Comparison of ENCODE assay signal across 8 cellular contexts in genomic region chr3:189710620-189711388, GRCh38.
DNase-seq lines count a peak whose midpoint lies in the region; ATAC-seq and TF ChIP-seq lines count a peak whose summit lies in the region.

No MANE protein-coding gene starts in this region.

- DNase-seq in HS-27A (ENCODE audit: low read depth) (peak; percentile 87), dedifferentiated amniotic fluid mesenchymal stem cell (ENCODE audit: extremely low spot score) (peak; percentile 94), osteocyte (ENCODE audit: extremely low spot score, unreplicated experiment) (no peak), NOMO-1 treated with DMSO at 0.1 percent for 48 hours (lab: John Stamatoyannopoulos, UW; ENCODE audit: unreplicated experiment) (no peak), NCI-H2107 treated with DMSO at 0.1 percent for 48 hours (lab: John Stamatoyannopoulos, UW; ENCODE audit: unreplicated experiment) (no peak), NCI-H2227 (lab: John Stamatoyannopoulos, UW; ENCODE audit: unreplicated experiment) (no peak)
- DNase-seq in stimulated activated naive CD4-positive, alpha-beta T cell (lab: John Stamatoyannopoulos, UW) = no peak

- no peaks in the 10 kb centered on the region for H3K27me3 Mint-ChIP-seq in osteocyte (ENCODE audit: unreplicated experiment)

- peak overlapping the region; percentile 77 for H3K27ac Mint-ChIP-seq in osteocyte (ENCODE audit: unreplicated experiment)

- no peaks in the 10 kb centered on the region for H3K9me3 Mint-ChIP-seq in osteocyte (ENCODE audit: unreplicated experiment)

- peaks cover 55% of the 10 kb centered on the region for H3K4me1 Mint-ChIP-seq in osteocyte (ENCODE audit: unreplicated experiment)

- H3K4me3 Mint-ChIP-seq in osteocyte (ENCODE audit: unreplicated experiment) = no peak overlapping the region

- ATAC-seq in GM19025 (IDR thresholded peaks at IDR 0.05; ENCODE audit: low read depth, unreplicated experiment) = peak; percentile 57

- no peaks in the 10 kb centered on the region for H3K36me3 Mint-ChIP-seq in osteocyte (ENCODE audit: unreplicated experiment)

- TF ChIP-seq CTCF in osteocyte (IDR thresholded peaks at IDR 0.05) = no peak

Comparison
In these comparisons a context has a peak if more than half of its experiments do, and no peak if none do; other contexts are left out.
1. DNase-seq: peak in HS-27A (single experiment) and dedifferentiated amniotic fluid mesenchymal stem cell (single experiment); none in osteocyte (single experiment), NOMO-1 treated with DMSO at 0.1 percent for 48 hours (single experiment), NCI-H2107 treated with DMSO at 0.1 percent for 48 hours (single experiment), NCI-H2227 (single experiment) and stimulated activated naive CD4-positive, alpha-beta T cell (0 of 6).